Comparison of ENCODE assay signal across 9 cellular contexts in the genomic region with DNA sequence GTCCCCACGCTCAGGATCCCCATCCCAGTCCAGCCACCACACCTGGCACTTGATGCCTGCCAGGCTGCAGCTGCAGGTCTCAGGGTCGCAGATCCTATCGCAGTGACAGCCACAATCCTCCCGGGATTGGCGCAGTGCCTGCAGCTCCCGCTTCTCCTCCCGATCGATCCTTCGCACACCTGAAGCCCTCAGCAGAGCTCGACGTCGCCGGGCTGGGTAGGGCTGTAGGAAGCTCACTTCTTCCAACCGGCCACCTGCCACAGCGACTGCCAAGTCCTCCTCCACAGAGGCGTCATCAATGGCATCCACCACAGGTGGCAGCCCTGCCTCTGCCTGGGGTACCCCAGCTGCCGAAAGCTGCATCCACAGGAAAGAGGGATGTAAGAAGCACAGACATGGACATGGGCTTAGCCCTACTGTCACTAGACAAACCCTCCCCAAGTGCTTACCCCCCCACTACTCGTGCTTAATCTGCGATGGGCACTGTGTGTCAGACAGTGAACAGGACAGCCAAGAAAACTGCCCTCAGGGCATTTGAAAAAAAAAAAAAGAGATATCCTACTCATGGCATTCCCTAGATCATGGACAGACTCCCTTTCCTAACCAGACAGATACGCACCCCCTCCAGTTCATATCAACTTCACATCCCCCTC. TPM values are rescaled to one million over a fixed set of nuclear protein-coding genes. Genes with fewer than 3 reads are reported as not detected.
DNase-seq lines count a peak whose midpoint lies in the region; ATAC-seq, FAIRE-seq and TF ChIP-seq lines count a peak whose summit lies in the region.
"Had no signal": no experiment of that assay in that cellular context is flagged by ENCODE, and none has a peak within 500 bp of the region (broad histone marks: within the 10 kb centered on the region; RNA-seq: fewer than 3 reads in every experiment).

No MANE protein-coding gene starts in this region.

- CTCF ChIA-PET in Calu3 (lab: Charles Lee) = no interaction called here

- intact Hi-C loops in Calu3 (cut with micrococcal nuclease; ENCODE audit: unreplicated experiment) = no loop called here

- peaks cover 36% of the 10 kb centered on the region for H3K79me1 ChIP-seq in mesenchymal stem cell (replicated peaks; ENCODE audit: low read length, poor library complexity, severe bottlenecking)

- no peak overlapping the region for H2BK12ac ChIP-seq in mesenchymal stem cell (ENCODE audit: low read length in 2 of 2)

- DNase-seq in T-helper 1 cell (no peak), Calu3 (no peak), RPMI7951 (ENCODE audit: low read depth) (peak; percentile 35), mesenchymal stem cell (no peak), activated gamma-delta T cell treated with Interleukin-2 at 50 U/mL for 16 hours (no peak), GM12891 (ENCODE audit: insufficient read length, low spot score) (no peak)

- H3K27ac Mint-ChIP-seq in T-helper 1 cell treated with Interleukin-12 subunit alpha and Interleukin-12 subunit beta and Interleukin-4 antibody, amounts not matched to agents 30 μg/mL and 1 μg/mL, for 36 hours = peak overlapping the region; percentile 26
- peak overlapping the region; percentile 56 for H3K27ac Mint-ChIP-seq in Calu3 (ENCODE audit: unreplicated experiment)

- H3K4me2 ChIP-seq in mesenchymal stem cell (ENCODE audit: low read length, poor library complexity, severe bottlenecking) = no peak overlapping the region

- H4K8ac ChIP-seq in mesenchymal stem cell (ENCODE audit: low read length) = no peak overlapping the region

- peak overlapping the region; percentile 19 for H2BK15ac ChIP-seq in mesenchymal stem cell (ENCODE audit: low read depth, poor library complexity, severe bottlenecking)

- no peaks in the 10 kb centered on the region for H3K27me3 Mint-ChIP-seq in T-helper 1 cell treated with Interleukin-12 subunit alpha and Interleukin-12 subunit beta and Interleukin-4 antibody, amounts not matched to agents 30 μg/mL and 1 μg/mL, for 36 hours (ENCODE audit: low read depth)
- no peaks in the 10 kb centered on the region for H3K27me3 Mint-ChIP-seq in Calu3 (ENCODE audit: unreplicated experiment)

- FAIRE-seq in GM12891 (lab: Jason Lieb, UNC) = no peak

- H3K23ac ChIP-seq in mesenchymal stem cell (ENCODE audit: low read length in 2 of 2) = no peak overlapping the region

- TF ChIP-seq CTCF in Calu3 (IDR thresholded peaks at IDR 0.05; ENCODE audit: unreplicated experiment) = no peak

- H3K4me3 ChIP-seq in mesenchymal stem cell (ENCODE audit: insufficient read depth in 1 of 2, low read depth in 1 of 2, low read length in 2 of 2) = no peak overlapping the region
- H3K4me3 ChIP-seq: skin epidermis had no signal

- peak overlapping the region; percentile 20 for H4K91ac ChIP-seq in mesenchymal stem cell (ENCODE audit: low read length)

- H3K9me3 Mint-ChIP-seq in T-helper 1 cell treated with Interleukin-12 subunit alpha and Interleukin-12 subunit beta and Interleukin-4 antibody, amounts not matched to agents 30 μg/mL and 1 μg/mL, for 36 hours = no peaks in the 10 kb centered on the region
- H3K9me3 Mint-ChIP-seq in Calu3 (ENCODE audit: low read depth, unreplicated experiment) = no peaks in the 10 kb centered on the region

- H3K4ac ChIP-seq in mesenchymal stem cell (ENCODE audit: low read depth in 1 of 2, low read length in 2 of 2) = no peak overlapping the region

- BruUV-seq in Calu3 (replicated peaks; lab: Mats Ljungman, UMichigan) = no TSS peak

- no peak for TF ChIP-seq POLR2A in GM12891 (IDR thresholded peaks at IDR 0.05; ENCODE audit: low read depth, low read length)

- H3K36me3 Mint-ChIP-seq in T-helper 1 cell treated with Interleukin-12 subunit alpha and Interleukin-12 subunit beta and Interleukin-4 antibody, amounts not matched to agents 30 μg/mL and 1 μg/mL, for 36 hours (ENCODE audit: low read depth) = peaks cover 58% of the 10 kb centered on the region
- peaks cover 72% of the 10 kb centered on the region for H3K36me3 Mint-ChIP-seq in Calu3 (ENCODE audit: insufficient read depth, unreplicated experiment)

- no peak overlapping the region for H3K9ac ChIP-seq in mesenchymal stem cell (ENCODE audit: low read length)

- no peak overlapping the region for H3K27ac ChIP-seq in mesenchymal stem cell (ENCODE audit: low read length, poor library complexity, severe bottlenecking)

- H3K18ac ChIP-seq in mesenchymal stem cell (ENCODE audit: low read depth in 1 of 2, low read length in 2 of 2) = no peak overlapping the region

- no peak overlapping the region for H3K14ac ChIP-seq in mesenchymal stem cell (ENCODE audit: low read length in 2 of 2)

- H3K27me3 ChIP-seq in mesenchymal stem cell (ENCODE audit: control insufficient read depth in 1 of 2, insufficient read depth in 1 of 2, low read length in 2 of 2) = no peaks in the 10 kb centered on the region

- ATAC-seq in GM18498 (IDR thresholded peaks at IDR 0.05; ENCODE audit: unreplicated experiment) = no peak

- peaks cover 45% of the 10 kb centered on the region for H3K4me1 ChIP-seq in mesenchymal stem cell (ENCODE audit: control insufficient read depth, insufficient read depth, low read depth, low read length)

- H2AK5ac ChIP-seq in mesenchymal stem cell (ENCODE audit: low read length, severe bottlenecking) = no peak overlapping the region

- H2BK120ac ChIP-seq in mesenchymal stem cell (ENCODE audit: low read depth, low read length) = no peak overlapping the region

- H3K9me3 ChIP-seq in mesenchymal stem cell (ENCODE audit: control insufficient read depth, low read length) = no peaks in the 10 kb centered on the region

- H3K4me1 Mint-ChIP-seq in T-helper 1 cell treated with Interleukin-12 subunit alpha and Interleukin-12 subunit beta and Interleukin-4 antibody, amounts not matched to agents 30 μg/mL and 1 μg/mL, for 36 hours (ENCODE audit: low read depth) = peaks cover 38% of the 10 kb centered on the region
- peaks cover 65% of the 10 kb centered on the region for H3K4me1 Mint-ChIP-seq in Calu3 (ENCODE audit: low read depth, unreplicated experiment)

- 96% methylated on average over 20 of the region's 20 CpGs for WGBS in mesenchymal stem cell

- no peak overlapping the region for H2AFZ ChIP-seq in mesenchymal stem cell (ENCODE audit: low read depth, low read length)

- peaks cover 56 to 67% of the 10 kb centered on the region in 2 experiments for H3K36me3 ChIP-seq in mesenchymal stem cell (ENCODE audit: control insufficient read depth in 1 of 2, insufficient read depth in 2 of 2, low read depth in 1 of 2, low read length in 2 of 2)

- H3K4me3 Mint-ChIP-seq in T-helper 1 cell treated with Interleukin-12 subunit alpha and Interleukin-12 subunit beta and Interleukin-4 antibody, amounts not matched to agents 30 μg/mL and 1 μg/mL, for 36 hours = no peak overlapping the region
- no peak overlapping the region for H3K4me3 Mint-ChIP-seq in Calu3 (ENCODE audit: low read depth, unreplicated experiment)

- H2BK5ac ChIP-seq in mesenchymal stem cell (ENCODE audit: low read depth, low read length, poor library complexity, severe bottlenecking) = no peak overlapping the region

TF ChIP-seq in GM12891, 5 proteins besides CTCF, POLR2A, EP300 and RAD21:
- no peak for TF ChIP-seq TAF1 (IDR thresholded peaks at IDR 0.05; ENCODE audit: low read depth, low read length)
- TF ChIP-seq SPI1 (IDR thresholded peaks at IDR 0.05; ENCODE audit: low read depth, low read length) = no peak
- no peak for TF ChIP-seq PAX5 (IDR thresholded peaks at IDR 0.05; ENCODE audit: insufficient read depth, low read length, severe bottlenecking)
- no peak for TF ChIP-seq POU2F2 (IDR thresholded peaks at IDR 0.05; ENCODE audit: low read depth, low read length)
- TF ChIP-seq POLR2AphosphoS5 (IDR thresholded peaks at IDR 0.05; ENCODE audit: low read depth, low read length) = no peak
TF ChIP-seq in GM12891: peak in this region for 0.

RNA-seq across cellular contexts. Expression of a gene that starts 9.2 kb away (rescaled TPM):
- 12.6 and 13.4 TPM in 2 replicates for total RNA-seq in Calu3 (2022)
- total RNA-seq in RPMI7951 (2014; rRNA removed; shearing (Covaris generic)) = 7.4 and 8.2 TPM in 2 replicates
- polyA plus RNA-seq in mesenchymal stem cell (2013, experiment 1 of 2) = 16.6 TPM
- polyA plus RNA-seq in mesenchymal stem cell (2013, experiment 2 of 2) = 15.6 TPM
- 20.2 TPM for polyA plus RNA-seq in GM12891 (2012; ENCODE audit: low read depth, missing spikeins)

RNA-seq across cellular contexts. Expression of a gene that starts 36.7 kb away (rescaled TPM):
- 8.1 and 9.1 TPM in 2 replicates for total RNA-seq in Calu3 (2022)
- total RNA-seq in RPMI7951 (2014; rRNA removed; shearing (Covaris generic)) = 0.60 and 1.2 TPM in 2 replicates
- 3.1 TPM for polyA plus RNA-seq in mesenchymal stem cell (2013, experiment 1 of 2)
- polyA plus RNA-seq in mesenchymal stem cell (2013, experiment 2 of 2) = 2.8 TPM
- 1.9 TPM for polyA plus RNA-seq in GM12891 (2012; ENCODE audit: low read depth, missing spikeins)

RNA-seq across cellular contexts. Expression of a gene that starts 36.8 kb away (rescaled TPM):
- 54.8 and 58.6 TPM in 2 replicates for total RNA-seq in Calu3 (2022)
- 27.9 and 29.2 TPM in 2 replicates for total RNA-seq in RPMI7951 (2014; rRNA removed; shearing (Covaris generic))
- 26.3 TPM for polyA plus RNA-seq in mesenchymal stem cell (2013, experiment 1 of 2)
- 24.9 TPM for polyA plus RNA-seq in mesenchymal stem cell (2013, experiment 2 of 2)
- 18.7 TPM for polyA plus RNA-seq in GM12891 (2012; ENCODE audit: low read depth, missing spikeins)

RNA-seq across cellular contexts. Expression of a gene that starts 48.2 kb away (rescaled TPM):
- not detected in 2 replicates for total RNA-seq in Calu3 (2022)
- total RNA-seq in RPMI7951 (2014; rRNA removed; shearing (Covaris generic)) = 0.12 TPM in 1 of 2 replicates, not detected in the other
- polyA plus RNA-seq in mesenchymal stem cell (2013, experiment 1 of 2) = 0.08 TPM
- 0.03 TPM for polyA plus RNA-seq in mesenchymal stem cell (2013, experiment 2 of 2)
- polyA plus RNA-seq in GM12891 (2012; ENCODE audit: low read depth, missing spikeins) = 0.14 TPM
